In genomic region chr3:193028283-193028682, GRCh38 we compare ENCODE assay signal across 5 cellular contexts.
"Had no signal": no experiment of that assay in that cellular context is flagged by ENCODE, and none has a peak within 500 bp of the region (broad histone marks: within the 10 kb centered on the region; RNA-seq: fewer than 3 reads in every experiment).

No MANE protein-coding gene starts in this region.

- H3K4me3 Mint-ChIP-seq: H9 had no signal

- H3K9ac ChIP-seq: GM23248 had no signal

- H3K9me3 Mint-ChIP-seq: H9 had no signal

- ATAC-seq: K562 had no signal

- H2AFZ ChIP-seq: GM23248 had no signal

- H3K27ac ChIP-seq: GM23248 had no signal

- H3K4me3 ChIP-seq: GM23248, K562 had no signal

- H3K27ac Mint-ChIP-seq: H9 had no signal

- DNase-seq: GM23248, H9, HCEC 1CT, IMR-90 had no signal
